ENCODE assay signal across 1 cellular context in the genomic region with DNA sequence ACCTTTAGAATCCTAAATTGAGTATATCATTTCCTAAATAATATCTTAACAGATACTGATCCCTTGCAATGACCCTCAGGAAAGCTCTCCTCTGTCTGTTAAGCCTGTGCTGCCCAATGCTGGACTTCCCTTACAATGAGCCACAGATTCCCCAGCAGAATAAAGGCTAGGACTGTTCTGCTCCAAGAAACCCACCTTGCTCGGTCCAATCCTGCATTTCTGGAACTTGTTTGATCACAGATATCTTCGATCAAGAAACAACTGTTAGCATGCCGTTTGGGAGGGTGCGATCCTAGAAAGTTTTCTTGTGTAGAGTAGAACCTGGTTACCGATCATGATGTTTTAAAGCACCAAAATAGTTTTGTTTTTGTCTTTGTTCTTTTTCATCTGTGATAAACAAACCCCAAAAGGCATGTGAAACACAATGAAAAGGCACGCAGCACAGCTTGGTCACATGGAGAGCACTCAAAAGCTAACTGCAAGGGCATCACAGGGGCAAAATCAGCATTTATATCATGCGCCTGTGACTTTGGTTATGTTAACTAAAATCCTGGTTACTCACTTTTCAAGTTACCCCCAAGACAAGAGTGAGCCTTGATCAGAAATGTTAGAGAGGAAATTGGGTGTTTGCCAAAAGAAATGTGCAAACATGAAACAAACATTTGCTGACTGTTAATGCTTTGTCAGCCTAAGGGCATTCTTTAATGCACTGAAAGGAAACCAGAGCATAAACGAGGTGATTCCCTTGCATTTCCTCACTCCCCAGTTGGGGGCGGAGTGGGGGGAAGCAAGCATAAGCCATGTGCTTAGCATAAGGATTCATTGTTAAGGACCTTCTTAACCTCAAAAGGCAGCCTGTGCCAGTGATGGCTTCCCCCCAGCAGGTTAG.
TF ChIP-seq lines count a peak whose summit lies in the region.

No MANE protein-coding gene starts in this region.

TF ChIP-seq in SK-N-SH treated with all-trans-retinoic acid at 6 μM for 48 hours, 23 proteins besides CTCF, POLR2A, EP300 and RAD21 (continued from another document):
- TF ChIP-seq, protein P1, sequence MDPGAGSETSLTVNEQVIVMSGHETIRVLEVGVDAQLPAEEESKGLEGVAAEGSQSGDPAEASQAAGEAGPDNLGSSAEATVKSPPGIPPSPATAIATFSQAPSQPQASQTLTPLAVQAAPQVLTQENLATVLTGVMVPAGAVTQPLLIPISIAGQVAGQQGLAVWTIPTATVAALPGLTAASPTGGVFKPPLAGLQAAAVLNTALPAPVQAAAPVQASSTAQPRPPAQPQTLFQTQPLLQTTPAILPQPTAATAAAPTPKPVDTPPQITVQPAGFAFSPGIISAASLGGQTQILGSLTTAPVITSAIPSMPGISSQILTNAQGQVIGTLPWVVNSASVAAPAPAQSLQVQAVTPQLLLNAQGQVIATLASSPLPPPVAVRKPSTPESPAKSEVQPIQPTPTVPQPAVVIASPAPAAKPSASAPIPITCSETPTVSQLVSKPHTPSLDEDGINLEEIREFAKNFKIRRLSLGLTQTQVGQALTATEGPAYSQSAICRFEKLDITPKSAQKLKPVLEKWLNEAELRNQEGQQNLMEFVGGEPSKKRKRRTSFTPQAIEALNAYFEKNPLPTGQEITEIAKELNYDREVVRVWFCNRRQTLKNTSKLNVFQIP (CRISPR knock-in tag; IDR thresholded peaks at IDR 0.05; ENCODE audit: borderline replicate concordance, low read depth), result no peak
- TF ChIP-seq ZNF565 (CRISPR knock-in tag; conservative IDR thresholded peaks at IDR 0.05; ENCODE audit: low read depth), result no peak
TF ChIP-seq in SK-N-SH treated with all-trans-retinoic acid at 6 μM for 48 hours: peak in this region for 0.
